Comparison of ENCODE assay signal across 36 cellular contexts in genomic region chr11:85277693-85278092, GRCh38.
"Had no signal": no experiment of that assay in that cellular context is flagged by ENCODE, and none has a peak within 500 bp of the region (broad histone marks: within the 10 kb centered on the region; RNA-seq: fewer than 3 reads in every experiment).

No MANE protein-coding gene starts in this region.

- DNase-seq: Karpas-422, Kasumi-1, MG63, MM.1S, MV-4-11, NCI-H1048, NCI-H1092, NCI-H1092 treated with DMSO at 0.1 percent for 48 hours, NCI-H1105, NCI-H1105 treated with DMSO at 0.1 percent for 48 hours, NCI-H1417, NCI-H1417 treated with DMSO at 0.1 percent for 48 hours, NCI-H1436, NCI-H1436 treated with DMSO at 0.1 percent for 48 hours, NCI-H146, NCI-H1694, NCI-H1694 treated with DMSO at 0.1 percent for 48 hours, NCI-H187, NCI-H187 treated with DMSO at 0.1 percent for 48 hours, NCI-H1930, NCI-H2029, NCI-H2029 treated with DMSO at 0.1 percent for 48 hours, NCI-H2081, NCI-H2081 treated with DMSO at 0.1 percent for 48 hours, NCI-H2107, NCI-H2171, NCI-H2171 treated with DMSO at 0.1 percent for 48 hours, NCI-H2227 treated with DMSO at 0.1 percent for 48 hours, NCI-H226, NCI-H345, NCI-H446, NCI-H446 treated with DMSO at 0.1 percent for 48 hours, NCI-H510A, NCI-H510A treated with DMSO at 0.1 percent for 48 hours, NCI-H524 had no signal

- H3K27ac ChIP-seq: KMS-11 had no signal

- H3K9ac ChIP-seq: KMS-11 had no signal

- H3K9me3 ChIP-seq: MG63 had no signal

- H3K27me3 ChIP-seq: MG63 had no signal

- H3K4me2 ChIP-seq: KMS-11 had no signal

- H3K36me3 ChIP-seq: MG63 had no signal

- H3K4me3 ChIP-seq: MG63 had no signal
